15 cellular contexts compared by ENCODE assay signal in genomic region chr13:30997697-30998547, GRCh38.
DNase-seq lines count a peak whose midpoint lies in the region; ATAC-seq and TF ChIP-seq lines count a peak whose summit lies in the region.
"Had no signal": no experiment of that assay in that cellular context is flagged by ENCODE, and none has a peak within 500 bp of the region (broad histone marks: within the 10 kb centered on the region; RNA-seq: fewer than 3 reads in every experiment).

No MANE protein-coding gene starts in this region.

- TF ChIP-seq RAD21 in SK-N-SH (IDR thresholded peaks at IDR 0.05; ENCODE audit: low read length), result no peak; the same call in 1 of the 2 replicates

- no peaks in the 10 kb centered on the region for H3K36me3 ChIP-seq in BE2C
- no peaks in the 10 kb centered on the region for H3K36me3 ChIP-seq in SK-N-SH (replicated peaks in 1 of 2; ENCODE audit: control insufficient read depth in 1 of 2, insufficient read depth in 2 of 2, low read length in 1 of 2)
- H3K36me3 ChIP-seq: sigmoid colon, upper lobe of right lung had no signal

- H3K4me2 ChIP-seq in SK-N-SH, result peak overlapping the region; percentile 54

- peak overlapping the region; percentile 25 for H3K4me3 ChIP-seq in BE2C (ENCODE audit: low read depth, low read length)
- 0 out of 4 replicates have a peak overlapping the region, but pooled peaks of 1 of the 2 experiments have one; percentile 8 for H3K4me3 ChIP-seq in SK-N-SH (ENCODE audit: low read depth in 2 of 2, low read length in 1 of 2)
- no peak overlapping the region for H3K4me3 ChIP-seq in right cardiac atrium (ENCODE audit: low read length)
- H3K4me3 ChIP-seq: sigmoid colon, upper lobe of right lung had no signal

- ATAC-seq in right cardiac atrium (peak; percentile 43 to 54), GM18858 (IDR thresholded peaks at IDR 0.05; ENCODE audit: unreplicated experiment) (no peak), GM18861 (IDR thresholded peaks at IDR 0.05; ENCODE audit: unreplicated experiment) (no peak)
- ATAC-seq: upper lobe of right lung had no signal

- no peak for TF ChIP-seq CTCF in BE2C (IDR thresholded peaks at IDR 0.05; ENCODE audit: low read depth, low read length)
- TF ChIP-seq CTCF in SK-N-SH (IDR thresholded peaks at IDR 0.05), result no peak

- peaks cover 7% of the 10 kb centered on the region for H3F3A ChIP-seq in SK-N-SH (replicated peaks; ENCODE audit: insufficient read depth)

- TF ChIP-seq EP300 in SK-N-SH (IDR thresholded peaks at IDR 0.05; ENCODE audit: borderline replicate concordance in 1 of 2, low read depth in 1 of 2, low read length in 1 of 2), result no peak

- no peaks in the 10 kb centered on the region for H3K79me2 ChIP-seq in SK-N-SH (ENCODE audit: insufficient read depth)

- H3K9ac ChIP-seq in SK-N-SH, result no peak overlapping the region

- 33% methylated on average over 5 of the region's 5 CpGs for WGBS in SK-N-SH (ENCODE audit: low lambda C conversion rate)
- 39% methylated on average over 5 of the region's 5 CpGs for WGBS in right cardiac atrium

- peak; percentile 50 for DNase-seq in BE2C
- peak; percentile 60 for DNase-seq in NCI-H187 treated with DMSO at 0.1 percent for 48 hours (lab: John Stamatoyannopoulos, UW)
- DNase-seq in SK-N-SH, result peak; percentile 55
- peak; percentile 36 to 74 (median 57) for DNase-seq in right cardiac atrium
- DNase-seq in SW 1271 (lab: John Stamatoyannopoulos, UW), result no peak
- DNase-seq in activated gamma-delta T cell treated with Interleukin-2 at 50 U/mL for 16 hours, result no peak
- DNase-seq: activated CD4-positive, CD25-positive, alpha-beta regulatory T cell treated with anti-CD3 and anti-CD28 coated beads, Interleukin-2, amount 50 U/mL, for 72 hours; activated CD8-positive, alpha-beta memory T cell treated with anti-CD3 and anti-CD28 coated beads, Interleukin-2, amount 50 U/mL, for 48 hours; activated naive CD4-positive, alpha-beta T cell treated with anti-CD3 and anti-CD28 coated beads for 36 hours; effector CD8-positive, alpha-beta T cell; sigmoid colon; stimulated activated CD4-positive, alpha-beta T cell treated with anti-CD3 and anti-CD28 coated beads, Interleukin-4, amount 100 ng/mL, for 1 hour; upper lobe of right lung had no signal

- no peaks in the 10 kb centered on the region for H4K20me1 ChIP-seq in SK-N-SH (ENCODE audit: insufficient read depth)

- H3K9me3 ChIP-seq in BE2C (no peaks in the 10 kb centered on the region), SK-N-SH (no peaks in the 10 kb centered on the region), right cardiac atrium (ENCODE audit: control insufficient read depth, low read length) (no peaks in the 10 kb centered on the region)
- H3K9me3 ChIP-seq: sigmoid colon, upper lobe of right lung had no signal

- H3K27ac ChIP-seq in SK-N-SH (ENCODE audit: low read depth in 2 of 2, low read length in 1 of 2), result peak overlapping the region; percentile 53 to 93; a peak in 3 of 4 replicates
- H3K27ac ChIP-seq in right cardiac atrium (ENCODE audit: low read length), result no peak overlapping the region
- H3K27ac ChIP-seq: upper lobe of right lung had no signal

- CTCF ChIA-PET in SK-N-SH (lab: Yijun Ruan, JAX), result interaction anchor here (0.7 to 2.0 kb wide), 11 partner anchors 14 to 132 kb away, joined by 3 to 9 read pairs (median 4); no protein-coding TSS in a partner anchor

- H3K9me2 ChIP-seq in SK-N-SH, result no peaks in the 10 kb centered on the region

- H3K4me1 ChIP-seq in BE2C (peaks cover 15% of the 10 kb centered on the region), SK-N-SH (ENCODE audit: control insufficient read depth in 1 of 2, insufficient read depth in 2 of 2, low read depth in 1 of 2, low read length in 1 of 2) (peaks cover 4 to 35% of the 10 kb centered on the region in 2 experiments; a peak in 3 of 4 replicates), right cardiac atrium (ENCODE audit: control insufficient read depth, insufficient read depth, low read length) (no peaks in the 10 kb centered on the region)
- H3K4me1 ChIP-seq: upper lobe of right lung had no signal

- no peak overlapping the region for H2AFZ ChIP-seq in SK-N-SH (ENCODE audit: low read depth)

- intact Hi-C loops in right cardiac atrium (cut with DNase I), result no loop called here

- H3K27me3 ChIP-seq in BE2C (no peaks in the 10 kb centered on the region), SK-N-SH (ENCODE audit: insufficient read depth) (no peaks in the 10 kb centered on the region), right cardiac atrium (ENCODE audit: control insufficient read depth, insufficient read depth) (no peaks in the 10 kb centered on the region)
- H3K27me3 ChIP-seq: sigmoid colon, upper lobe of right lung had no signal

- POLR2A ChIA-PET in SK-N-SH (lab: Yijun Ruan, JAX), result interaction anchor here (0.6 to 1.1 kb wide), 6 partner anchors 22 to 495 kb away, joined by 3 to 5 read pairs (median 4); no protein-coding TSS in a partner anchor

TF ChIP-seq in SK-N-SH, 30 proteins besides CTCF, POLR2A, EP300 and RAD21:
- TF ChIP-seq IRF3 (IDR thresholded peaks at IDR 0.05; ENCODE audit: low read depth, low read length) (no peak), MEF2A (IDR thresholded peaks at IDR 0.05; ENCODE audit: borderline replicate concordance, low read depth) (no peak), USF2 (IDR thresholded peaks at IDR 0.05; ENCODE audit: borderline replicate concordance, low read depth, low read length) (no peak), POLR2AphosphoS5 (IDR thresholded peaks at IDR 0.05; ENCODE audit: low read depth, low read length) (no peak), GATA2 (CRISPR knock-in tag; IDR thresholded peaks at IDR 0.05) (peak; percentile 23; the same call in 1 of the 2 replicates)

Comparison
In these comparisons a context has a peak if more than half of its experiments do, and no peak if none do; other contexts are left out.
1. DNase-seq: peak in BE2C (single experiment), NCI-H187 treated with DMSO at 0.1 percent for 48 hours (single experiment), SK-N-SH (single experiment) and right cardiac atrium (3 of 3); none in SW 1271 (0 of 2) and activated gamma-delta T cell treated with Interleukin-2 at 50 U/mL for 16 hours (single experiment).
2. ATAC-seq: peak in right cardiac atrium (2 of 2); none in GM18858 (single experiment) and GM18861 (single experiment).